1 cellular context compared by ENCODE assay signal in the genomic region with DNA sequence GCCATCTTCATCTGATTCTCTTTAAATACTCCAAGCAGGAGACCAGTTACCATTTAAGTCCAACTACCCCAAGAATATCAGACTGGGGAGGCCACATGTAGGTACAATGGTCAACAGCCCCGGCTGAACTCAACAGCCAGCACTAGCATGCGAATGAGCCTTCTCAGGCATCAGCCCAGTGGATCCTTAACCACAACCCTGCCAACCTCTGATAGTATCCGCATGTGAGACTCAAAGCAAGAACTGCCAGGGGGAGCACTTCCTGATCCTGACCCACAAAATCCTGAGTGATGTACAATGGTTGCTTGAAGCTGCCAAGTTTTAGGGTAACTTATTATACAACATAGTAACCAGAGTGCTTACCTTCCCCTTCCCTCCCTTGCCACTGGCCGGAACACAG.
TF ChIP-seq lines count a peak whose summit lies in the region.

No MANE protein-coding gene starts in this region.

TF ChIP-seq in H1, 55 proteins besides CTCF, POLR2A, EP300 and RAD21:
- TF ChIP-seq SIRT6 (IDR thresholded peaks at IDR 0.05; ENCODE audit: low read length): no peak
